Comparison of ENCODE assay signal across 12 cellular contexts in genomic region chr14:68757618-68758081, GRCh38. TPM values are rescaled to one million over a fixed set of nuclear protein-coding genes. Genes with fewer than 3 reads are reported as not detected.
DNase-seq lines count a peak whose midpoint lies in the region; ATAC-seq and TF ChIP-seq lines count a peak whose summit lies in the region.
"Had no signal": no experiment of that assay in that cellular context is flagged by ENCODE, and none has a peak within 500 bp of the region (broad histone marks: within the 10 kb centered on the region; RNA-seq: fewer than 3 reads in every experiment).

No MANE protein-coding gene starts in this region.

- peaks cover 15% of the 10 kb centered on the region for H3K4me1 Mint-ChIP-seq in CD8-positive, alpha-beta T cell (ENCODE audit: low read depth)

- H3K27me3 ChIP-seq in CD8-positive, alpha-beta T cell (ENCODE audit: insufficient read depth, low read length) = no peaks in the 10 kb centered on the region

- no peak overlapping the region for H3K27ac Mint-ChIP-seq in CD8-positive, alpha-beta T cell
- H3K27ac Mint-ChIP-seq: activated T-helper 1 cell treated with anti-CD3 and anti-CD28 coated beads, Interleukin-12 subunit alpha, Interleukin-12 subunit beta, Interleukin-2, Interleukin-4 antibody, amounts not matched to agents 30 ng/mL and 10 ng/mL and 1 ng/mL, durations not matched to agents 14 hours and 24 hours and 36 hours; endodermal cell; T-cell had no signal

- DNase-seq in CD8-positive, alpha-beta T cell = no peak
- DNase-seq in NOMO-1 treated with dmso at 0.1 percent for 144 hours (lab: John Stamatoyannopoulos, UW; ENCODE audit: unreplicated experiment) (peak; percentile 85), glomerular visceral epithelial cell (ENCODE audit: extremely low spot score) (peak; percentile 48), pons (ENCODE audit: low spot score) (peak; percentile 84), activated T-cell treated with anti-CD3 and anti-CD28 coated beads for 4 hours (no peak), kidney glomerular epithelial cell (lab: John Stamatoyannopoulos, UW) (no peak)
- DNase-seq: endodermal cell, NCI-H2029 treated with DMSO at 0.1 percent for 48 hours had no signal

- H3K4me1 ChIP-seq in CD8-positive, alpha-beta T cell (ENCODE audit: insufficient read depth, low read length) = peaks cover 7% of the 10 kb centered on the region

- TF ChIP-seq CTCF in CD8-positive, alpha-beta T cell (IDR thresholded peaks at IDR 0.05) = no peak

- POLR2A ChIA-PET in CD8-positive, alpha-beta T cell (lab: Charles Lee) = interaction anchor here (0.9 to 1.7 kb wide), 3 partner anchors 14 to 35 kb away, joined by 3 to 4 read pairs (median 3); partner anchors contain the start of gene ZFP36L1

- no peak overlapping the region for H3K27ac ChIP-seq in CD8-positive, alpha-beta T cell (ENCODE audit: low read depth, low read length)

- H3K36me3 ChIP-seq in CD8-positive, alpha-beta T cell (ENCODE audit: insufficient read depth, low read length) = no peaks in the 10 kb centered on the region

- H3K4me3 Mint-ChIP-seq in CD8-positive, alpha-beta T cell = no peak overlapping the region
- H3K4me3 Mint-ChIP-seq: activated T-helper 1 cell treated with anti-CD3 and anti-CD28 coated beads, Interleukin-12 subunit alpha, Interleukin-12 subunit beta, Interleukin-2, Interleukin-4 antibody, amounts not matched to agents 30 ng/mL and 10 ng/mL and 1 ng/mL, durations not matched to agents 14 hours and 24 hours and 36 hours; endodermal cell; T-cell had no signal

- intact Hi-C loops in CD8-positive, alpha-beta T cell (cut with DNase I, micrococcal nuclease) = no loop called here

- no peaks in the 10 kb centered on the region for H3K36me3 Mint-ChIP-seq in CD8-positive, alpha-beta T cell
- H3K36me3 Mint-ChIP-seq: T-cell had no signal

- peak; percentile 40 for ATAC-seq in CD8-positive, alpha-beta T cell
- ATAC-seq in esophagus mucosa = no peak
- ATAC-seq in HG03442 (IDR thresholded peaks at IDR 0.05; ENCODE audit: unreplicated experiment) = no peak

- CTCF ChIA-PET in CD8-positive, alpha-beta T cell (lab: Charles Lee) = no interaction called here

- no peak overlapping the region for H3K4me3 ChIP-seq in CD8-positive, alpha-beta T cell (ENCODE audit: low read depth, low read length)

- H3K27me3 Mint-ChIP-seq in CD8-positive, alpha-beta T cell (ENCODE audit: low read depth) = no peaks in the 10 kb centered on the region
- H3K27me3 Mint-ChIP-seq: T-cell had no signal

- no peaks in the 10 kb centered on the region for H3K9me3 Mint-ChIP-seq in CD8-positive, alpha-beta T cell
- H3K9me3 Mint-ChIP-seq: activated T-helper 1 cell treated with anti-CD3 and anti-CD28 coated beads, Interleukin-12 subunit alpha, Interleukin-12 subunit beta, Interleukin-2, Interleukin-4 antibody, amounts not matched to agents 30 ng/mL and 10 ng/mL and 1 ng/mL, durations not matched to agents 14 hours and 24 hours and 36 hours; endodermal cell; T-cell had no signal

- H3K9me3 ChIP-seq in CD8-positive, alpha-beta T cell (ENCODE audit: low read length) = no peaks in the 10 kb centered on the region

RNA-seq across cellular contexts. Expression of gene ZFP36L1, which starts 35.2 kb away (rescaled TPM):
- 100 to 1,000 TPM; 241 to 248 TPM for total RNA-seq in CD8-positive, alpha-beta T cell
- total RNA-seq in esophagus mucosa = 151 TPM

Comparison
In these comparisons a context has a peak if more than half of its experiments do, and no peak if none do; other contexts are left out.
1. DNase-seq: peak in NOMO-1 treated with dmso at 0.1 percent for 144 hours (single experiment), glomerular visceral epithelial cell (single experiment) and pons (single experiment); none in CD8-positive, alpha-beta T cell (0 of 7), activated T-cell treated with anti-CD3 and anti-CD28 coated beads for 4 hours (single experiment) and kidney glomerular epithelial cell (single experiment).